In the genomic region with DNA sequence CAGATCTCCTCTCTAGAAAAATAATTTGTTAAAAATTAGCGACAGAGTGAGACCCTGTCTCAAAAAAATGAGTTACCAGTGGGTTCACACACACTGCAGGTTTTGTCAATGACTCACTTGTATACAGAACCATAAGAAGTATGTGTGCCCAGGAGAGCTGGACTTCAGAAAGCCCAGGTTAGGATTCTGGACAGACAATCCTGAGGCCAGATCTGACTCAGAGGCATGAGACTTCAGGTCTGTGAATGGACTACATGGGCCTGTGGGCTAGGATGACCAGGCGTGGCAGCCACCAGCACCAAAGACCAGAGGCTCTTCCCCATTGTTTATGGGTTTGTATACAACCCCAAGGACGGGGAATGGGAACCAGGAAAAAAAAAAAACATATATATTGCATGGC, we compare ENCODE assay signal across 26 cellular contexts.
"Had no signal": no experiment of that assay in that cellular context is flagged by ENCODE, and none has a peak within 500 bp of the region (broad histone marks: within the 10 kb centered on the region; RNA-seq: fewer than 3 reads in every experiment).

No MANE protein-coding gene starts in this region.

- ATAC-seq: activated T-helper 17 cell treated with anti-CD3 and anti-CD28 coated beads, Interleukin-2, amount 50 U/mL, for 72 hours; T-cell had no signal

- H3K4me3 Mint-ChIP-seq: activated B cell treated with CpG ODN at 0.5 μM for 24 hours; activated CD4-positive, alpha-beta memory T cell treated with anti-CD3 and anti-CD28 coated beads, Interleukin-2, amount 10 ng/mL, durations not matched to agents 7 days and 5 days; activated naive CD4-positive, alpha-beta T cell treated with anti-CD3 and anti-CD28 coated beads, Interleukin-2, amount 50 U/mL, for 24 hours; activated T-helper 17 cell treated with anti-CD3 and anti-CD28 coated beads, Interleukin-2, amount 50 U/mL, for 72 hours; T-cell had no signal

- H3K36me3 Mint-ChIP-seq: activated naive CD4-positive, alpha-beta T cell treated with anti-CD3 and anti-CD28 coated beads, Interleukin-2, amount 50 U/mL, for 24 hours; T-cell had no signal

- H3K27ac Mint-ChIP-seq: activated B cell treated with CpG ODN at 0.5 μM for 24 hours; activated CD4-positive, alpha-beta memory T cell treated with anti-CD3 and anti-CD28 coated beads, Interleukin-2, amount 10 ng/mL, durations not matched to agents 7 days and 5 days; activated naive CD4-positive, alpha-beta T cell treated with anti-CD3 and anti-CD28 coated beads, Interleukin-2, amount 50 U/mL, for 24 hours; activated T-helper 17 cell treated with anti-CD3 and anti-CD28 coated beads, Interleukin-2, amount 50 U/mL, for 72 hours; T-cell had no signal

- H3K9me3 Mint-ChIP-seq: activated naive CD4-positive, alpha-beta T cell treated with anti-CD3 and anti-CD28 coated beads, Interleukin-2, amount 50 U/mL, for 24 hours; activated T-helper 17 cell treated with anti-CD3 and anti-CD28 coated beads, Interleukin-2, amount 50 U/mL, for 72 hours had no signal

- DNase-seq: activated B cell treated with CpG ODN at 0.5 μM for 24 hours; activated CD4-positive, alpha-beta memory T cell treated with anti-CD3 and anti-CD28 coated beads, Interleukin-2, amount 10 ng/mL, durations not matched to agents 7 days and 5 days; activated CD4-positive, alpha-beta T cell treated with anti-CD3 and anti-CD28 coated beads for 1 hour; activated CD4-positive, alpha-beta T cell treated with anti-CD3 and anti-CD28 coated beads, Interleukin-2, amount 50 U/mL, for 1 hour; activated gamma-delta T cell; activated T-cell treated with anti-CD3 and anti-CD28 coated beads for 4 hours; activated T-cell treated with anti-CD3 and anti-CD28 coated beads, Interleukin-2, amount 50 U/mL, for 48 hours; amniotic stem cell; cerebellar nuclear complex; MM.1S; NCI-H1105; NCI-H1436; NCI-H1694 treated with DMSO at 0.1 percent for 48 hours; NCI-H2029 treated with DMSO at 0.1 percent for 48 hours; NCI-H345; NCI-H510A; NCI-H526 treated with DMSO at 0.1 percent for 48 hours; NK-92 treated with Interleukin-12 subunit alpha and Interleukin-12 subunit beta, amount 100 ng/mL, for 24 hours; OCI-M1; Peyer's patch; SIG-M5; T-cell; T-helper 2 cell; T1000 had no signal

- H3K27me3 Mint-ChIP-seq: activated CD4-positive, alpha-beta memory T cell treated with anti-CD3 and anti-CD28 coated beads, Interleukin-2, amount 10 ng/mL, durations not matched to agents 7 days and 5 days; activated naive CD4-positive, alpha-beta T cell treated with anti-CD3 and anti-CD28 coated beads, Interleukin-2, amount 50 U/mL, for 24 hours; T-cell had no signal

- H3K4me1 Mint-ChIP-seq: activated CD4-positive, alpha-beta memory T cell treated with anti-CD3 and anti-CD28 coated beads, Interleukin-2, amount 10 ng/mL, durations not matched to agents 7 days and 5 days; activated T-helper 17 cell treated with anti-CD3 and anti-CD28 coated beads, Interleukin-2, amount 50 U/mL, for 72 hours had no signal
